13 cellular contexts compared by ENCODE assay signal in the genomic region with DNA sequence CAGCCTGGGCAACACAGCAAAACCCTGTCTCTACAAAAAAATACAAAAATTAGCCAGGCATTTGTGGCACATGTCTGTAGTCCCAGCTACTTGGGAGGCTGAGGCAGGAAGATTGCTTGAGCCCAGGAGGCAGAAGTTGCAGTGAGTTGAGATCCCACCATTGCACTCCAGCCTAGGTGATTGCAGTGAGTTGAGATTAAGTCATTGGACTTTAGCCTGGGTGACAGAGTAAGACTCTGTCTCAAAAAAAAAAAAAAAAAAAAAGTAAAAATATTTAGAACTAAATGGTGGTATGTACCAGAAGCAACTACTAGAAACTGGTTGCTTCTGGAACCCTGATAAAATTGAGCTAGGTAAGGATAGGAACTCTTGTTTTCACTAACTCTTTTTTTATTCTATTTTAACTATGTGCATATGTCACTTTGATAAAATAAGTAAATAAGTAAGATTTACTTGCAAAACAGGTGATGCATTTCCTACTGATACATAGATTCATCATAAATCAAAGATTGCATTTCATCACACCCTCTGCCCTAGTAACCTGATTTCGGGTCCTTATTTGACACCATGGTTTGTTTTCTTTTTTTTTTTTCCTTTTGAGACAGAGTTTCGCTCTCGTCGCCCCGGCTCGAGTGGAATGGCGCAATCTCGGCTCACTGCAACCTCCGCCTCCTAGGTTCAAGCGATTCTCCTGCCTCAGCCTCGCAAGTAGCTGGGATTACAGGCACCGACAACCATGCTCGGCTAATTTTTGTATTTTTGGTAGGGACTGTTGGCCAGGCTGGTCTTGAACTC.
"Had no signal": no experiment of that assay in that cellular context is flagged by ENCODE, and none has a peak within 500 bp of the region (broad histone marks: within the 10 kb centered on the region; RNA-seq: fewer than 3 reads in every experiment).

No MANE protein-coding gene starts in this region.

- DNase-seq: activated CD4-positive, alpha-beta memory T cell treated with anti-CD3 and anti-CD28 coated beads, Interleukin-2, amount 10 ng/mL, durations not matched to agents 7 days and 5 days; activated CD4-positive, alpha-beta T cell treated with anti-CD3 and anti-CD28 coated beads for 1 hour; activated naive CD4-positive, alpha-beta T cell treated with anti-CD3 and anti-CD28 coated beads, Interleukin-2, amount 50 U/mL, for 16 hours; activated T-cell treated with anti-CD3 and anti-CD28 coated beads, Interleukin-2, amount 50 U/mL, for 24 hours; colonic mucosa; psoas muscle; stimulated activated CD4-positive, alpha-beta T cell treated with anti-CD3 and anti-CD28 coated beads, Interleukin-12 subunit alpha, Interleukin-12 subunit beta, amount 100 ng/mL, for 4 hours; stimulated activated CD4-positive, alpha-beta T cell treated with anti-CD3 and anti-CD28 coated beads, Interleukin-2, amount 100 ng/mL, for 24 hours; T-helper 9 cell had no signal

- H3K4me3 Mint-ChIP-seq: activated CD4-positive, alpha-beta memory T cell treated with anti-CD3 and anti-CD28 coated beads, Interleukin-2, amount 10 ng/mL, durations not matched to agents 7 days and 5 days; activated T-cell treated with anti-CD3 and anti-CD28 coated beads, Interleukin-2, amount 50 U/mL, for 24 hours; mesothelial cell of epicardium had no signal

- H3K4me1 Mint-ChIP-seq: mesothelial cell of epicardium had no signal

- H3K27me3 Mint-ChIP-seq: activated CD4-positive, alpha-beta memory T cell treated with anti-CD3 and anti-CD28 coated beads, Interleukin-2, amount 10 ng/mL, durations not matched to agents 7 days and 5 days; activated T-cell treated with anti-CD3 and anti-CD28 coated beads, Interleukin-2, amount 50 U/mL, for 24 hours had no signal

- H3K9me3 Mint-ChIP-seq: activated CD4-positive, alpha-beta memory T cell treated with anti-CD3 and anti-CD28 coated beads, Interleukin-2, amount 10 ng/mL, durations not matched to agents 7 days and 5 days; activated T-cell treated with anti-CD3 and anti-CD28 coated beads, Interleukin-2, amount 50 U/mL, for 24 hours; mesothelial cell of epicardium had no signal

- H3K27ac Mint-ChIP-seq: activated CD4-positive, alpha-beta memory T cell treated with anti-CD3 and anti-CD28 coated beads, Interleukin-2, amount 10 ng/mL, durations not matched to agents 7 days and 5 days; activated T-cell treated with anti-CD3 and anti-CD28 coated beads, Interleukin-2, amount 50 U/mL, for 24 hours had no signal

- H3K36me3 Mint-ChIP-seq: mesothelial cell of epicardium had no signal

- H3K27ac ChIP-seq: colonic mucosa, esophagus muscularis mucosa, hepatocyte, psoas muscle had no signal

- ATAC-seq: sciatic nerve had no signal
